21 cellular contexts compared by ENCODE assay signal in genomic region chr4:30768278-30768677, GRCh38. TPM values are rescaled to one million over a fixed set of nuclear protein-coding genes. Genes with fewer than 3 reads are reported as not detected.
"Had no signal": no experiment of that assay in that cellular context is flagged by ENCODE, and none has a peak within 500 bp of the region (broad histone marks: within the 10 kb centered on the region; RNA-seq: fewer than 3 reads in every experiment).

No MANE protein-coding gene starts in this region.

- ATAC-seq: activated CD4-positive, CD25-positive, alpha-beta regulatory T cell treated with anti-CD3 and anti-CD28 coated beads, Interleukin-2, amount 50 U/mL, for 24 hours; mucosa of descending colon; T-helper 17 cell had no signal

- DNase-seq: activated CD4-positive, alpha-beta T cell treated with anti-CD3 and anti-CD28 coated beads for 48 hours; activated CD4-positive, alpha-beta T cell treated with anti-CD3 and anti-CD28 coated beads, Interleukin-2, amount 50 U/mL, for 48 hours; activated CD8-positive, alpha-beta memory T cell treated with anti-CD3 and anti-CD28 coated beads for 24 hours; activated effector memory CD4-positive, alpha-beta T cell treated with Interleukin-2 at 50 U/mL for 16 hours; activated naive CD4-positive, alpha-beta T cell treated with Interleukin-2 at 50 U/mL for 16 hours; anterior cingulate cortex; cerebellar nuclear complex; cortex of kidney; foreskin melanocyte; mucosa of descending colon; ovary; stimulated activated naive CD4-positive, alpha-beta T cell treated with Interleukin-2 at 50 U/mL for 16 hours; SW 1271; T-helper 17 cell; T1000; WERI-Rb-1 had no signal

- H3K4me3 ChIP-seq: esophagus muscularis mucosa, mucosa of descending colon, ovary, tibial nerve had no signal

- H3K27ac ChIP-seq: esophagus muscularis mucosa, ovary, tibial nerve, WERI-Rb-1 had no signal

- H3K9me3 ChIP-seq: esophagus muscularis mucosa, mucosa of descending colon, ovary, tibial nerve had no signal

- H3K27me3 ChIP-seq: esophagus muscularis mucosa, ovary, tibial nerve had no signal

- H3K36me3 ChIP-seq: esophagus muscularis mucosa, ovary, tibial nerve, WERI-Rb-1 had no signal

- FAIRE-seq: bronchial epithelial cell, islet of Langerhans had no signal

RNA-seq across cellular contexts. Expression of gene PCDH7, which starts 48.1 kb away (rescaled TPM):
- total RNA-seq: T-helper 17 cell had no signal
